Comparison of ENCODE assay signal across 24 cellular contexts in the genomic region with DNA sequence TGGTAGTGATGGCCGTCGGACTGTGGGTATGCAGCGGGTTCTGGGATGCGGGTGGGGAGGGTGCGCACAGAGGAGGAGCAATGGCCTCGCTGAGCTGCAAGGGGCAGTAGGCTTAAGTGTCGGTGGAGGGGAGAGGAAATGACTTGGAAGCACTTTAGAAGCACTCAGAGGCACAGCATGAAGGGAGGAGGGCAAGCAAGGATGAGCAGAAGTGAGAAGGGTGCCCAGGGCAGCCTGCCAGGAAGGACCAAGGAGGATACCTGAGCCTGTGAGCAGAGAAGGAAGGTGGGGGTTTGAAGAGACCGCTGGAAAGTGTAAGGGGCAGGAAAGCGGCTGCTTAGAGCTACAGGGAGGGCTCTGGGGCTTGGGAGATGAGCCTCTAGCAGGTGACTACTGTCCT. TPM values are rescaled to one million over a fixed set of nuclear protein-coding genes. Genes with fewer than 3 reads are reported as not detected.
"Had no signal": no experiment of that assay in that cellular context is flagged by ENCODE, and none has a peak within 500 bp of the region (broad histone marks: within the 10 kb centered on the region; RNA-seq: fewer than 3 reads in every experiment).

No MANE protein-coding gene starts in this region.

- H3K9me3 Mint-ChIP-seq: activated B cell treated with CpG ODN at 0.5 μM for 24 hours; activated CD8-positive, alpha-beta T cell treated with anti-CD3 and anti-CD28 coated beads for 36 hours; activated naive CD8-positive, alpha-beta T cell treated with anti-CD3 and anti-CD28 coated beads for 36 hours; activated T-cell treated with anti-CD3 and anti-CD28 coated beads, Interleukin-2, amount 50 U/mL, for 72 hours; brain; central memory CD8-positive, alpha-beta T cell; effector memory CD8-positive, alpha-beta T cell; mesothelial cell of epicardium; T-helper 2 cell treated with Interferon-gamma antibody and Interleukin-4, amounts not matched to agents 5 μg/mL and 100 μg/mL, for 36 hours had no signal

- H3K27me3 ChIP-seq: gastrocnemius medialis, right atrium auricular region had no signal

- DNase-seq: activated B cell treated with CpG ODN at 0.5 μM for 24 hours; activated CD4-positive, alpha-beta T cell treated with anti-CD3 and anti-CD28 coated beads for 48 hours; activated CD8-positive, alpha-beta memory T cell treated with anti-CD3 and anti-CD28 coated beads, Interleukin-2, amount 50 U/mL, for 4 hours; activated CD8-positive, alpha-beta T cell treated with anti-CD3 and anti-CD28 coated beads for 36 hours; activated gamma-delta T cell treated with Interleukin-2 at 50 U/mL for 16 hours; activated naive CD8-positive, alpha-beta T cell treated with anti-CD3 and anti-CD28 coated beads for 36 hours; activated T-cell treated with anti-CD3 and anti-CD28 coated beads, Interleukin-2, amount 50 U/mL, for 72 hours; amygdala; effector memory CD8-positive, alpha-beta T cell; gastrocnemius medialis; heart left ventricle; naive thymus-derived CD4-positive, alpha-beta T cell; stimulated activated CD4-positive, alpha-beta T cell treated with anti-CD3 and anti-CD28 coated beads, Interleukin-15, amount 100 ng/mL, for 24 hours; stimulated activated CD4-positive, alpha-beta T cell treated with anti-CD3 and anti-CD28 coated beads, Interleukin-4, amount 100 ng/mL, for 1 hour; stimulated activated naive CD4-positive, alpha-beta T cell treated with Interleukin-2 at 50 U/mL for 16 hours had no signal

- H3K4me3 ChIP-seq: gastrocnemius medialis, heart left ventricle, lower lobe of right lung, right atrium auricular region had no signal

- H3K27ac ChIP-seq: heart left ventricle, lower lobe of right lung, neutrophil, right atrium auricular region had no signal

- H3K27ac Mint-ChIP-seq: activated B cell treated with CpG ODN at 0.5 μM for 24 hours; activated CD8-positive, alpha-beta T cell treated with anti-CD3 and anti-CD28 coated beads for 36 hours; activated naive CD8-positive, alpha-beta T cell treated with anti-CD3 and anti-CD28 coated beads for 36 hours; activated T-cell treated with anti-CD3 and anti-CD28 coated beads, Interleukin-2, amount 50 U/mL, for 72 hours; brain; effector memory CD8-positive, alpha-beta T cell; mesothelial cell of epicardium; naive thymus-derived CD4-positive, alpha-beta T cell; progenitor cell of endocrine pancreas; T-helper 2 cell treated with Interferon-gamma antibody and Interleukin-4, amounts not matched to agents 5 μg/mL and 100 μg/mL, for 36 hours had no signal

- H3K36me3 ChIP-seq: gastrocnemius medialis, heart left ventricle, lower lobe of right lung, neutrophil, right atrium auricular region had no signal

- H3K4me3 Mint-ChIP-seq: activated B cell treated with CpG ODN at 0.5 μM for 24 hours; activated CD8-positive, alpha-beta T cell treated with anti-CD3 and anti-CD28 coated beads for 36 hours; activated naive CD8-positive, alpha-beta T cell treated with anti-CD3 and anti-CD28 coated beads for 36 hours; activated T-cell treated with anti-CD3 and anti-CD28 coated beads, Interleukin-2, amount 50 U/mL, for 72 hours; brain; central memory CD8-positive, alpha-beta T cell; effector memory CD8-positive, alpha-beta T cell; mesothelial cell of epicardium; naive thymus-derived CD4-positive, alpha-beta T cell; T-helper 2 cell treated with Interferon-gamma antibody and Interleukin-4, amounts not matched to agents 5 μg/mL and 100 μg/mL, for 36 hours had no signal

- H3K4me1 ChIP-seq: lower lobe of right lung had no signal

- H3K4me1 Mint-ChIP-seq: activated B cell treated with CpG ODN at 0.5 μM for 24 hours; activated naive CD8-positive, alpha-beta T cell treated with anti-CD3 and anti-CD28 coated beads for 36 hours; brain; central memory CD8-positive, alpha-beta T cell; mesothelial cell of epicardium had no signal

- H3K9me3 ChIP-seq: gastrocnemius medialis, heart left ventricle, lower lobe of right lung, neutrophil, right atrium auricular region had no signal

- H3K36me3 Mint-ChIP-seq: activated naive CD8-positive, alpha-beta T cell treated with anti-CD3 and anti-CD28 coated beads for 36 hours; brain; mesothelial cell of epicardium; naive thymus-derived CD4-positive, alpha-beta T cell had no signal

RNA-seq across cellular contexts. Expression of a gene that starts 0.3 kb away (rescaled TPM):
- total RNA-seq: activated B cell treated with CpG ODN at 0.5 μM for 24 hours; activated CD8-positive, alpha-beta T cell treated with anti-CD3 and anti-CD28 coated beads for 36 hours; activated naive CD8-positive, alpha-beta T cell treated with anti-CD3 and anti-CD28 coated beads for 36 hours; activated T-cell treated with anti-CD3 and anti-CD28 coated beads, Interleukin-2, amount 50 U/mL, for 72 hours; epithelial cell of proximal tubule; mesothelial cell of epicardium; naive thymus-derived CD4-positive, alpha-beta T cell; progenitor cell of endocrine pancreas had no signal
